21 cellular contexts compared by ENCODE assay signal in the genomic region with DNA sequence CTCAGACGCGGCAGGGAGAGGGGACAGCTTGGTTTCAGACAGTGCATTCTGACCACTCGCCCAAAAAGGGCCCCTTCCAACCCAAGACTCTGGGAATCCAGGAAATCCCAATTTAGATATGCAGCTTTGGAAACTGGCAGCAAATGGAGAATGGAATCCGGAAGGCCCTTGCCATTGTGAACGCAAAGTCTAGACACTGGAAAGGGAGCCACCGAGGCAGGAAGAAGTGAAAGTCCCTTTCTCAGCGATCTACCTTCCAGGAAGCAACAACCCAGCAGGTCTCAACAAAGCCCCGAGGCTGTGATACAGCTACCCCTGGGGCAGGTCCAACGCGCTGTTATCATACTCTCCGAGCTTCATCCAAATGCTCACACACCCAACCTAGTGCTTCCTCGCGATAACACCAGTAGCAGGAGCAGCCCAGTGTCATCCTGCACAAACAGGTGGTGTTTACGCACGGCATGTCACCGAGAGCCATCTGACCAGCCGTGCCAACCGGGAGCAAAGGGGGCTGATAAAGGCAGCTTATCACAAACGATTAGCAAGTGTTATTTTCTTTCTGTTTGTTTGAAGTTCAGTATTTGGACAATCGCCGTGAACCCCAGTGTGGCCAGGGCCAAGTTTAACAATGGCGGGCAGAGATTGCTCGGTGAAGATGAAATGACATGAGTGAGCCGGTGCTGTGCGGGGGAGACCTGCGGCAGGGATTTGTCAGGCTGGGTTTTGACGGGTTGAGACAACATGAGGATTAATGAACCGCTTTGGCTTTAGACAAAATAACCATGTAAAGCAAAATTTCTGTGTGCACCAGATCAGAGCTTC.
DNase-seq lines count a peak whose midpoint lies in the region; ATAC-seq and TF ChIP-seq lines count a peak whose summit lies in the region.
"Had no signal": no experiment of that assay in that cellular context is flagged by ENCODE, and none has a peak within 500 bp of the region (broad histone marks: within the 10 kb centered on the region; RNA-seq: fewer than 3 reads in every experiment).

No MANE protein-coding gene starts in this region.

- no TSS peak for BruUV-seq in Calu3 (replicated peaks; lab: Mats Ljungman, UMichigan)

- no peaks in the 10 kb centered on the region for H3K36me3 ChIP-seq in SJCRH30
- H3K36me3 ChIP-seq: BLaER1, prostate gland had no signal

- CTCF ChIA-PET in Calu3 (lab: Charles Lee) (no interaction called here), RWPE1 (lab: Yijun Ruan, JAX) (interaction anchor here (0.6 to 1.9 kb wide), 3 partner anchors 18 to 198 kb away, joined by 3 to 7 read pairs (median 3); no protein-coding TSS in a partner anchor)
- CTCF ChIA-PET in CD4-positive, alpha-beta T cell (lab: Charles Lee) = no interaction called here

- peaks cover 8% of the 10 kb centered on the region for H3K27me3 Mint-ChIP-seq in Calu3 (ENCODE audit: unreplicated experiment)
- H3K27me3 Mint-ChIP-seq in CD4-positive, alpha-beta T cell = peaks cover 38% of the 10 kb centered on the region
- H3K27me3 Mint-ChIP-seq: activated CD4-positive, alpha-beta T cell treated with anti-CD3 and anti-CD28 coated beads, Interleukin-2, amount 10 ng/mL, durations not matched to agents 7 days and 5 days had no signal

- H3K36me3 Mint-ChIP-seq in Calu3 (ENCODE audit: insufficient read depth, unreplicated experiment) = no peaks in the 10 kb centered on the region
- no peaks in the 10 kb centered on the region for H3K36me3 Mint-ChIP-seq in CD4-positive, alpha-beta T cell (ENCODE audit: low read depth)
- H3K36me3 Mint-ChIP-seq: brain, T-cell had no signal

- no peaks in the 10 kb centered on the region for H3K9me3 ChIP-seq in SJCRH30 (replicated peaks)
- no peaks in the 10 kb centered on the region for H3K9me3 ChIP-seq in CD4-positive, alpha-beta T cell (ENCODE audit: control insufficient read depth, low read length)
- H3K9me3 ChIP-seq: BLaER1, prostate gland had no signal

- no peaks in the 10 kb centered on the region for H3K27me3 ChIP-seq in SJCRH30
- peaks cover 16% of the 10 kb centered on the region for H3K27me3 ChIP-seq in CD4-positive, alpha-beta T cell (ENCODE audit: control insufficient read depth, insufficient read depth, low read length)
- H3K27me3 ChIP-seq: BLaER1 had no signal

- DNase-seq in Calu3 (no peak), SJCRH30 (peak; percentile 78 to 90), islet precursor cell (peak; percentile 41), retina (peak; percentile 24), GDM1 (lab: John Stamatoyannopoulos, UW) (no peak), RWPE1 (ENCODE audit: low spot score) (no peak)
- no peak for DNase-seq in CD4-positive, alpha-beta T cell
- DNase-seq: activated CD4-positive, alpha-beta T cell treated with anti-CD3 and anti-CD28 coated beads, Interleukin-2, amount 10 ng/mL, durations not matched to agents 7 days and 5 days; cortex of kidney; EL; kidney; NCI-H1436; NCI-H526 treated with DMSO at 0.1 percent for 48 hours; SHP77; substantia nigra; T-cell had no signal

- H3K4me1 Mint-ChIP-seq in Calu3 (ENCODE audit: low read depth, unreplicated experiment) = peaks cover 35% of the 10 kb centered on the region
- no peaks in the 10 kb centered on the region for H3K4me1 Mint-ChIP-seq in CD4-positive, alpha-beta T cell (ENCODE audit: low read depth)
- H3K4me1 Mint-ChIP-seq: activated CD4-positive, alpha-beta T cell treated with anti-CD3 and anti-CD28 coated beads, Interleukin-2, amount 10 ng/mL, durations not matched to agents 7 days and 5 days; T-cell had no signal

- POLR2A ChIA-PET in CD4-positive, alpha-beta T cell (lab: Charles Lee) = no interaction called here
- POLR2A ChIA-PET in RWPE1 (lab: Yijun Ruan, JAX; ENCODE audit: low non-redundant PET) = interaction anchor here (0.6 kb wide), 1 partner anchor 264 kb away, joined by 3 read pairs; a partner anchor contains a TSS

- H3K4me1 ChIP-seq in SJCRH30 = peaks cover 68% of the 10 kb centered on the region
- H3K4me1 ChIP-seq: prostate gland had no signal

- peak overlapping the region; percentile 47 for H3K4me3 Mint-ChIP-seq in Calu3 (ENCODE audit: low read depth, unreplicated experiment)
- no peak overlapping the region for H3K4me3 Mint-ChIP-seq in CD4-positive, alpha-beta T cell
- H3K4me3 Mint-ChIP-seq: activated CD4-positive, alpha-beta T cell treated with anti-CD3 and anti-CD28 coated beads, Interleukin-2, amount 10 ng/mL, durations not matched to agents 7 days and 5 days; brain; T-cell had no signal

- intact Hi-C loops in Calu3 (cut with micrococcal nuclease; ENCODE audit: unreplicated experiment) = loop anchor here (10.0 kb wide), 1 partner anchor 246 kb away; no protein-coding TSS in a partner anchor
- intact Hi-C loops in CD4-positive, alpha-beta T cell (cut with DNase I, micrococcal nuclease) = no loop called here

- H3K9me3 Mint-ChIP-seq in Calu3 (ENCODE audit: low read depth, unreplicated experiment) = no peaks in the 10 kb centered on the region
- no peaks in the 10 kb centered on the region for H3K9me3 Mint-ChIP-seq in CD4-positive, alpha-beta T cell
- H3K9me3 Mint-ChIP-seq: activated CD4-positive, alpha-beta T cell treated with anti-CD3 and anti-CD28 coated beads, Interleukin-2, amount 10 ng/mL, durations not matched to agents 7 days and 5 days; activated T-helper 2 cell treated with anti-CD3 and anti-CD28 coated beads, Interferon-gamma antibody, Interleukin-2, Interleukin-4, amounts not matched to agents 10 μg/mL and 5 μg/mL and 100 μg/mL, durations not matched to agents 14 hours and 24 hours and 36 hours; T-cell had no signal

- no peak overlapping the region for H3K27ac Mint-ChIP-seq in Calu3 (ENCODE audit: unreplicated experiment)
- H3K27ac Mint-ChIP-seq in CD4-positive, alpha-beta T cell = no peak overlapping the region
- H3K27ac Mint-ChIP-seq: activated CD4-positive, alpha-beta T cell treated with anti-CD3 and anti-CD28 coated beads, Interleukin-2, amount 10 ng/mL, durations not matched to agents 7 days and 5 days; activated T-helper 2 cell treated with anti-CD3 and anti-CD28 coated beads, Interferon-gamma antibody, Interleukin-2, Interleukin-4, amounts not matched to agents 10 μg/mL and 5 μg/mL and 100 μg/mL, durations not matched to agents 14 hours and 24 hours and 36 hours; brain; T-cell had no signal

- H3K27ac ChIP-seq in SJCRH30 (peak overlapping the region; percentile 99), RWPE1 (no peak overlapping the region)
- H3K27ac ChIP-seq in CD4-positive, alpha-beta T cell (ENCODE audit: low read depth, low read length) = no peak overlapping the region
- H3K27ac ChIP-seq: BLaER1, prostate gland had no signal

- TF ChIP-seq CTCF in Calu3 (IDR thresholded peaks at IDR 0.05; ENCODE audit: unreplicated experiment) (no peak), RWPE1 (conservative IDR thresholded peaks at IDR 0.05; ENCODE audit: low read depth) (no peak)
- no peak for TF ChIP-seq CTCF in CD4-positive, alpha-beta T cell (IDR thresholded peaks at IDR 0.05)

- ATAC-seq in HG03432 (IDR thresholded peaks at IDR 0.05; ENCODE audit: unreplicated experiment) = no peak
- no peak for ATAC-seq in CD4-positive, alpha-beta T cell (ENCODE audit: poor library complexity)
- ATAC-seq: T-cell had no signal

- peak overlapping the region; percentile 49 for H3K4me3 ChIP-seq in SJCRH30
- H3K4me3 ChIP-seq: BLaER1, prostate gland had no signal

Comparison
In these comparisons a context has a peak if more than half of its experiments do, and no peak if none do; other contexts are left out.
1. DNase-seq: peak in SJCRH30 (2 of 2), islet precursor cell (single experiment) and retina (single experiment); none in Calu3 (single experiment), GDM1 (single experiment), CD4-positive, alpha-beta T cell (0 of 10) and RWPE1 (single experiment).